Comparison of ENCODE assay signal across 8 cellular contexts in the genomic region with DNA sequence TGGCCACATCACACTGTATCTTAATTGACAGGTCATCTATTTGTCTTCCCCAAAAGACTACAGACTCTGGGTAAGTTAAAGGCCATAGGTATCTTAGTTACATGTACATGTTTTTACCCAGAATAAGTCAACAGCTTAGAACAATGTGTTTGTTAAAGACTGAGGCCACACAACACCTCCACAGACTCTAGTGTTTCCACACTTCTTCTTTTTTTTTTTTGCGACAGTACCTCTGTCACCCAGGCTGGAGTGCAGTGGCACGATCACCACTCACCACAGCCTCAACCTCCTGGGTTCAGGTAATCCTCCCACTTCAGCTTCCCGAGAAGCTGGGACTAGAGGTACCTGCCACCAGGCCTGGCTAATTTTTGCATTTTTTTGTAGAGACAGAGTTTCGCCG. TPM values are rescaled to one million over a fixed set of nuclear protein-coding genes. Genes with fewer than 3 reads are reported as not detected.
DNase-seq lines count a peak whose midpoint lies in the region; ATAC-seq and TF ChIP-seq lines count a peak whose summit lies in the region.

No MANE protein-coding gene starts in this region.

- peaks cover 14% of the 10 kb centered on the region for H3K4me1 ChIP-seq in PC-3 (ENCODE audit: insufficient read depth, low read length)
- peaks cover 14 to 36% (median 17%) of the 10 kb centered on the region in 3 donors for H3K4me1 ChIP-seq in esophagus squamous epithelium
- no peaks in the 10 kb centered on the region for H3K4me1 ChIP-seq in aorta (ENCODE audit: control insufficient read depth in 1 of 2, insufficient read depth in 2 of 2, low read length in 2 of 2)
- H3K4me1 ChIP-seq in sigmoid colon: peaks cover 0 to 35% (median 23%) of the 10 kb centered on the region in 4 donors

- H3K27ac ChIP-seq in PC-3 (ENCODE audit: low read length) (no peak overlapping the region), esophagus squamous epithelium (peak overlapping the region in 2 of 4 donors; percentile 90 to 97), aorta (ENCODE audit: low read depth in 1 of 2, low read length in 2 of 2) (no peak overlapping the region), sigmoid colon (no peak overlapping the region)

- H3K9ac ChIP-seq in PC-3 (ENCODE audit: low read length): peak overlapping the region; percentile 90

- peaks cover 13% of the 10 kb centered on the region for H3K36me3 Mint-ChIP-seq in activated T-cell treated with anti-CD3 and anti-CD28 coated beads, Interleukin-2, amount 50 U/mL, for 4 hours (ENCODE audit: insufficient read depth)
- H3K36me3 Mint-ChIP-seq in stimulated activated naive B cell treated with anti-CD40 and anti-IgM and Interleukin-4, amounts not matched to agents 10 μg/mL and 1 μg/mL and 100 μg/mL, for 72 hours: peaks cover 15 to 33% of the 10 kb centered on the region in 2 donors

- CTCF ChIA-PET in PC-3 (lab: Charles Lee): interaction anchor here (0.6 kb wide), 2 partner anchors 17 to 136 kb away, joined by 6 to 13 read pairs; partner anchors contain the start of gene ARPC3

- 47 to 53% methylated on average over 5 of the region's 5 CpGs for WGBS in esophagus squamous epithelium, 2 donors
- WGBS in aorta, 2 donors: 74 to 76% methylated on average over 5 of the region's 5 CpGs
- 78 to 80% methylated on average over 5 of the region's 5 CpGs for WGBS in sigmoid colon, 2 donors

- H3K4me3 ChIP-seq in PC-3 (ENCODE audit: low read length) (peak overlapping the region; percentile 84), esophagus squamous epithelium (peak overlapping the region in 3 of 4 donors; percentile 74 to 80 (median 78)), aorta (ENCODE audit: low read length in 2 of 2) (no peak overlapping the region), sigmoid colon (peak overlapping the region in 2 of 4 donors; percentile 72 to 94)

- no peaks in the 10 kb centered on the region for H3F3A ChIP-seq in PC-3 (ENCODE audit: low read length, unreplicated experiment)

- H3K79me2 ChIP-seq in PC-3 (ENCODE audit: low read length): peaks cover 52% of the 10 kb centered on the region

- TF ChIP-seq CTCF in PC-3 (conservative IDR thresholded peaks at IDR 0.05; ENCODE audit: low read depth, low read length) (no peak), esophagus squamous epithelium (IDR thresholded peaks at IDR 0.05) (no peak), sigmoid colon (IDR thresholded peaks at IDR 0.05) (no peak)

- H3K9me2 ChIP-seq in PC-3 (replicated peaks; ENCODE audit: low read length): no peaks in the 10 kb centered on the region

- ATAC-seq in activated T-cell treated with anti-CD3 and anti-CD28 coated beads, Interleukin-2, amount 50 U/mL, for 4 hours: no peak
- ATAC-seq in PC-3 (no peak), aorta (ENCODE audit: low FRiP score) (no peak)
- ATAC-seq in stimulated activated naive B cell treated with anti-CD40 and anti-IgM and Interleukin-4, amounts not matched to agents 10 μg/mL and 1 μg/mL and 100 μg/mL, for 72 hours (replicated peaks): no peak

- peak overlapping the region; percentile 96 for H3K4me3 Mint-ChIP-seq in activated T-cell treated with anti-CD3 and anti-CD28 coated beads, Interleukin-2, amount 50 U/mL, for 4 hours
- H3K4me3 Mint-ChIP-seq in stimulated activated naive B cell treated with anti-CD40 and anti-IgM and Interleukin-4, amounts not matched to agents 10 μg/mL and 1 μg/mL and 100 μg/mL, for 72 hours: peak overlapping the region; percentile 93 to 97

- H3K27me3 ChIP-seq in PC-3 (ENCODE audit: low read length) (no peaks in the 10 kb centered on the region), esophagus squamous epithelium (no peaks in the 10 kb centered on the region), aorta (ENCODE audit: control insufficient read depth in 1 of 2, insufficient read depth in 2 of 2, low read length in 1 of 2) (no peaks in the 10 kb centered on the region), sigmoid colon (no peaks in the 10 kb centered on the region)

- no peaks in the 10 kb centered on the region for H3K27me3 Mint-ChIP-seq in activated T-cell treated with anti-CD3 and anti-CD28 coated beads, Interleukin-2, amount 50 U/mL, for 4 hours (ENCODE audit: low read depth)
- H3K27me3 Mint-ChIP-seq in stimulated activated naive B cell treated with anti-CD40 and anti-IgM and Interleukin-4, amounts not matched to agents 10 μg/mL and 1 μg/mL and 100 μg/mL, for 72 hours: no peaks in the 10 kb centered on the region

- POLR2A ChIA-PET in PC-3 (lab: Charles Lee; ENCODE audit: unreplicated experiment): interaction anchor here (1.1 kb wide), 1 partner anchor 17 kb away, joined by 8 read pairs; the partner anchor contains the start of gene ARPC3

- DNase-seq in activated T-cell treated with anti-CD3 and anti-CD28 coated beads, Interleukin-2, amount 50 U/mL, for 4 hours: no peak
- no peak for DNase-seq in activated T-cell treated with anti-CD3 and anti-CD28 coated beads, Interleukin-2, amount 50 U/mL, for 48 hours
- no peak for DNase-seq in PC-3
- no peak for DNase-seq in esophagus squamous epithelium (lab: John Stamatoyannopoulos, UW)
- no peak for DNase-seq in stimulated activated naive B cell treated with anti-CD40 and anti-IgM and Interleukin-4, amounts not matched to agents 10 μg/mL and 1 μg/mL and 100 μg/mL, for 72 hours
- no peak for DNase-seq in aorta
- no peak for DNase-seq in NCI-H1092 (lab: John Stamatoyannopoulos, UW)
- DNase-seq in sigmoid colon: no peak

- TF ChIP-seq POLR2A in esophagus squamous epithelium (IDR thresholded peaks at IDR 0.05) (no peak), sigmoid colon (IDR thresholded peaks at IDR 0.05) (no peak)

- intact Hi-C loops in PC-3 (cut with micrococcal nuclease) (loop anchor here (10.0 kb wide), 1 partner anchor 228 kb away; no protein-coding TSS in a partner anchor), esophagus squamous epithelium (cut with DNase I) (no loop called here), aorta (cut with DNase I) (loop anchor here (5.0 kb wide), 2 partner anchors 36 to 136 kb away; partner anchors contain the start of genes RAD9B (in 1 of the 2) and VPS29 (in 1 of the 2)), sigmoid colon (cut with DNase I) (loop anchor here (5.0 kb wide), 1 partner anchor 421 kb away; no protein-coding TSS in a partner anchor)

- no TSS peak for BruUV-seq in PC-3 (replicated peaks; lab: Mats Ljungman, UMichigan)

- H3K9me3 ChIP-seq in PC-3 (ENCODE audit: low read length) (no peaks in the 10 kb centered on the region), esophagus squamous epithelium (no peaks in the 10 kb centered on the region), aorta (ENCODE audit: control insufficient read depth, low read length) (no peaks in the 10 kb centered on the region), sigmoid colon (no peaks in the 10 kb centered on the region)

- peaks cover 38% of the 10 kb centered on the region for H3K4me1 Mint-ChIP-seq in activated T-cell treated with anti-CD3 and anti-CD28 coated beads, Interleukin-2, amount 50 U/mL, for 4 hours (ENCODE audit: low read depth)
- H3K4me1 Mint-ChIP-seq in stimulated activated naive B cell treated with anti-CD40 and anti-IgM and Interleukin-4, amounts not matched to agents 10 μg/mL and 1 μg/mL and 100 μg/mL, for 72 hours: peaks cover 19 to 39% of the 10 kb centered on the region in 2 donors

- H3K27ac Mint-ChIP-seq in stimulated activated naive B cell treated with anti-CD40 and anti-IgM and Interleukin-4, amounts not matched to agents 10 μg/mL and 1 μg/mL and 100 μg/mL, for 72 hours: no peak overlapping the region

- peaks cover 4% of the 10 kb centered on the region; the same call in 1 of the 2 replicates for H3K36me3 ChIP-seq in PC-3 (ENCODE audit: low read depth, low read length)
- peaks cover 0 to 36% (median 0%) of the 10 kb centered on the region in 3 donors for H3K36me3 ChIP-seq in esophagus squamous epithelium
- peaks cover 0 to 4% of the 10 kb centered on the region in 2 donors for H3K36me3 ChIP-seq in aorta (ENCODE audit: control insufficient read depth in 1 of 2, insufficient read depth in 2 of 2, low read length in 1 of 2)
- peaks cover 0 to 26% (median 3%) of the 10 kb centered on the region in 4 donors for H3K36me3 ChIP-seq in sigmoid colon

- H2AFZ ChIP-seq in PC-3 (ENCODE audit: low read length): peak overlapping the region; percentile 20; the same call in 1 of the 2 replicates

- TF ChIP-seq EP300 in sigmoid colon (IDR thresholded peaks at IDR 0.05): no peak

- H4K20me1 ChIP-seq in PC-3 (ENCODE audit: low read length): no peaks in the 10 kb centered on the region

- no peaks in the 10 kb centered on the region for H3K9me3 Mint-ChIP-seq in activated T-cell treated with anti-CD3 and anti-CD28 coated beads, Interleukin-2, amount 50 U/mL, for 4 hours
- no peaks in the 10 kb centered on the region for H3K9me3 Mint-ChIP-seq in stimulated activated naive B cell treated with anti-CD40 and anti-IgM and Interleukin-4, amounts not matched to agents 10 μg/mL and 1 μg/mL and 100 μg/mL, for 72 hours

- H3K4me2 ChIP-seq in PC-3 (ENCODE audit: low read length): peak overlapping the region; percentile 98

RNA-seq across cellular contexts. Expression of gene GPN3, which starts 1.3 kb away (rescaled TPM):
- total RNA-seq in activated T-cell treated with anti-CD3 and anti-CD28 coated beads, Interleukin-2, amount 50 U/mL, for 4 hours: 10 to 100 TPM; 66.1 to 75.8 (median 72.1) TPM
- total RNA-seq in PC-3 (2014; rRNA removed) (31.4 and 32.5 TPM in 2 replicates), esophagus squamous epithelium (10 to 100 TPM in 3 of 4 donors, 1 to 10 TPM in 1; 5.5 to 27.1 (median 12.9) TPM), aorta (10 to 100 TPM; 14.5 to 20.6 TPM), sigmoid colon (10 to 100 TPM; 16.1 to 22.8 (median 20.6) TPM)
- polyA plus RNA-seq in aorta (10 to 100 TPM; 26.7 to 27.8 TPM), sigmoid colon (10 to 100 TPM; 12.6 to 17.3 (median 12.9) TPM)

RNA-seq across cellular contexts. Expression of gene FAM216A, which starts 1.9 kb away (rescaled TPM):
- total RNA-seq in activated T-cell treated with anti-CD3 and anti-CD28 coated beads, Interleukin-2, amount 50 U/mL, for 4 hours: 10 to 100 TPM; 33.9 to 47.7 (median 41.7) TPM
- total RNA-seq in PC-3 (2014; rRNA removed) (19.5 and 27.8 TPM in 2 replicates), esophagus squamous epithelium (1 to 10 TPM in 3 of 4 donors, not detected in 1; 1.9 to 7.1 (median 3.4) TPM), aorta (1 to 10 TPM; 6.6 to 7.1 TPM), sigmoid colon (10 to 100 TPM in 1 of 4 donors, 1 to 10 TPM in 3; 7.5 to 13.0 (median 8.3) TPM)
- polyA plus RNA-seq in aorta (10 to 100 TPM in 1 of 2 donors, 1 to 10 TPM in 1; 8.2 to 11.9 TPM), sigmoid colon (1 to 10 TPM; 1.6 to 5.7 (median 2.4) TPM)

RNA-seq across cellular contexts. Expression of gene ARPC3, which starts 16.7 kb away (rescaled TPM):
- 100 to 1,000 TPM; 217 to 229 (median 225) TPM for total RNA-seq in activated T-cell treated with anti-CD3 and anti-CD28 coated beads, Interleukin-2, amount 50 U/mL, for 4 hours
- total RNA-seq in PC-3 (2014; rRNA removed) (202 and 292 TPM in 2 replicates), esophagus squamous epithelium (100 to 1,000 TPM; 439 to 894 (median 711) TPM), aorta (100 to 1,000 TPM; 154 to 155 TPM), sigmoid colon (100 to 1,000 TPM; 156 to 304 (median 231) TPM)
- polyA plus RNA-seq in aorta (100 to 1,000 TPM; 240 to 452 TPM), sigmoid colon (100 to 1,000 TPM; 411 to 982 (median 634) TPM)

RNA-seq across cellular contexts. Expression of gene VPS29, which starts 35.1 kb away (rescaled TPM):
- total RNA-seq in activated T-cell treated with anti-CD3 and anti-CD28 coated beads, Interleukin-2, amount 50 U/mL, for 4 hours: 10 to 100 TPM; 70.7 to 78.4 (median 76.1) TPM
- 96.5 and 114 TPM in 2 replicates for total RNA-seq in PC-3 (2014; rRNA removed)
- total RNA-seq in esophagus squamous epithelium: 100 to 1,000 TPM in 2 of 4 donors, 10 to 100 TPM in 2; 66.9 to 146 (median 110) TPM
- total RNA-seq in aorta: 100 to 1,000 TPM in 1 of 2 donors, 10 to 100 TPM in 1; 99.6 to 122 TPM
- polyA plus RNA-seq in aorta: 100 to 1,000 TPM; 222 to 223 TPM
- total RNA-seq in sigmoid colon: 100 to 1,000 TPM; 120 to 209 (median 172) TPM
- polyA plus RNA-seq in sigmoid colon: 100 to 1,000 TPM; 157 to 281 (median 206) TPM

RNA-seq across cellular contexts. Expression of gene RAD9B, which starts 35.3 kb away (rescaled TPM):
- total RNA-seq in activated T-cell treated with anti-CD3 and anti-CD28 coated beads, Interleukin-2, amount 50 U/mL, for 4 hours: under 1 TPM; 0.34 to 0.73 (median 0.51) TPM
- total RNA-seq in PC-3 (2014; rRNA removed) (0.40 and 0.52 TPM in 2 replicates), esophagus squamous epithelium (under 1 TPM in 3 of 4 donors, not detected in 1; 0.23 to 0.76 (median 0.40) TPM), aorta (1 to 10 TPM in 1 of 2 donors, under 1 TPM in 1; 0.57 to 2.2 TPM), sigmoid colon (under 1 TPM; 0.41 to 0.71 (median 0.61) TPM)
- polyA plus RNA-seq in aorta (1 to 10 TPM in 1 of 2 donors, not detected in 1; 2.2 TPM), sigmoid colon (under 1 TPM in 2 of 3 donors, not detected in 1; 0.36 to 0.46 TPM)

Comparison
In these comparisons a context has a peak if more than half of its experiments do, and no peak if none do; other contexts are left out.
1. H3K4me3 ChIP-seq: peak in PC-3 (single experiment) and esophagus squamous epithelium (3 of 4); none in aorta (0 of 2).